1 cellular context compared by ENCODE assay signal in genomic region chr12:10395390-10395998, GRCh38.
TF ChIP-seq lines count a peak whose summit lies in the region.

No MANE protein-coding gene starts in this region.

TF ChIP-seq in H1, 55 proteins besides CTCF, POLR2A, EP300 and RAD21:
- TF ChIP-seq KDM4A (IDR thresholded peaks at IDR 0.05; ENCODE audit: low read depth, low read length, severe bottlenecking) (no peak), ZNF274 (IDR thresholded peaks at IDR 0.05; ENCODE audit: borderline replicate concordance, extremely low read depth, low read length) (no peak), BACH1 (IDR thresholded peaks at IDR 0.05; ENCODE audit: low read length) (no peak), SUZ12 (IDR thresholded peaks at IDR 0.05; ENCODE audit: low read length) (no peak), FOSL1 (IDR thresholded peaks at IDR 0.05; ENCODE audit: insufficient read depth, low read depth, low read length) (no peak), ASH2L (IDR thresholded peaks at IDR 0.05; ENCODE audit: low read length) (no peak), TAF7 (optimal IDR thresholded peaks at IDR 0.05; ENCODE audit: borderline replicate concordance, low read depth, low read length) (no peak), NRF1 (IDR thresholded peaks at IDR 0.05; ENCODE audit: low read depth, low read length) (no peak), ATF3 (IDR thresholded peaks at IDR 0.05; ENCODE audit: insufficient read depth, low read depth, low read length) (no peak), CBX8 (IDR thresholded peaks at IDR 0.05; ENCODE audit: borderline replicate concordance, low read depth, low read length) (no peak), NANOG (IDR thresholded peaks at IDR 0.05; ENCODE audit: insufficient read depth, low read depth, low read length, poor library complexity, severe bottlenecking) (no peak), CBX5 (IDR thresholded peaks at IDR 0.05; ENCODE audit: low read depth, low read length) (no peak), RNF2 (IDR thresholded peaks at IDR 0.05; ENCODE audit: borderline replicate concordance, low read depth, low read length, missing control alignments, poor library complexity, severe bottlenecking) (no peak), JUN (IDR thresholded peaks at IDR 0.05; ENCODE audit: low read depth, low read length) (no peak), POLR2AphosphoS5 (IDR thresholded peaks at IDR 0.05; ENCODE audit: low read depth, low read length) (no peak), POU5F1 (IDR thresholded peaks at IDR 0.05; ENCODE audit: low read depth, low read length) (no peak), RXRA (IDR thresholded peaks at IDR 0.05; ENCODE audit: insufficient read depth, low read depth, low read length) (no peak), SIRT6 (IDR thresholded peaks at IDR 0.05; ENCODE audit: low read length) (no peak)
- TF ChIP-seq, protein P1, sequence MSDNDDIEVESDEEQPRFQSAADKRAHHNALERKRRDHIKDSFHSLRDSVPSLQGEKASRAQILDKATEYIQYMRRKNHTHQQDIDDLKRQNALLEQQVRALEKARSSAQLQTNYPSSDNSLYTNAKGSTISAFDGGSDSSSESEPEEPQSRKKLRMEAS (IDR thresholded peaks at IDR 0.05) = no peak
- TF ChIP-seq, protein P2, sequence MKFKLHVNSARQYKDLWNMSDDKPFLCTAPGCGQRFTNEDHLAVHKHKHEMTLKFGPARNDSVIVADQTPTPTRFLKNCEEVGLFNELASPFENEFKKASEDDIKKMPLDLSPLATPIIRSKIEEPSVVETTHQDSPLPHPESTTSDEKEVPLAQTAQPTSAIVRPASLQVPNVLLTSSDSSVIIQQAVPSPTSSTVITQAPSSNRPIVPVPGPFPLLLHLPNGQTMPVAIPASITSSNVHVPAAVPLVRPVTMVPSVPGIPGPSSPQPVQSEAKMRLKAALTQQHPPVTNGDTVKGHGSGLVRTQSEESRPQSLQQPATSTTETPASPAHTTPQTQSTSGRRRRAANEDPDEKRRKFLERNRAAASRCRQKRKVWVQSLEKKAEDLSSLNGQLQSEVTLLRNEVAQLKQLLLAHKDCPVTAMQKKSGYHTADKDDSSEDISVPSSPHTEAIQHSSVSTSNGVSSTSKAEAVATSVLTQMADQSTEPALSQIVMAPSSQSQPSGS (IDR thresholded peaks at IDR 0.05; ENCODE audit: low read length) = no peak
